In genomic region chr21:45542242-45542666, GRCh38 we compare ENCODE assay signal across 8 cellular contexts. TPM values are rescaled to one million over a fixed set of nuclear protein-coding genes. Genes with fewer than 3 reads are reported as not detected.
DNase-seq lines count a peak whose midpoint lies in the region; ATAC-seq and TF ChIP-seq lines count a peak whose summit lies in the region.

Gene SLC19A1 (minus strand): TSS chr21:45542440. CDS start chr21:45537959, 4,481 bp downstream.

- DNase-seq in GDM1 (lab: John Stamatoyannopoulos, UW) (peak; percentile 59), H4 (ENCODE audit: low spot score) (no peak), NCI-H1092 treated with DMSO at 0.1 percent for 48 hours (lab: John Stamatoyannopoulos, UW) (peak; percentile 21)
- peak; percentile 86 for DNase-seq in activated CD4-positive, alpha-beta T cell treated with anti-CD3 and anti-CD28 coated beads for 36 hours
- DNase-seq in stimulated activated CD4-positive, alpha-beta T cell treated with anti-CD3 and anti-CD28 coated beads, TNF-alpha, amount 100 ng/mL, for 1 hour (ENCODE audit: low read depth in 3 of 3, low spot score in 1 of 3): peak in 2 of 3 donors; percentile 51 to 64

- no peaks in the 10 kb centered on the region for H3K9me3 ChIP-seq in liver (ENCODE audit: control insufficient read depth in 4 of 4, low read length in 3 of 4)

- TF ChIP-seq RAD21 in liver (IDR thresholded peaks at IDR 0.05): no peak

- H3K9ac ChIP-seq in liver (ENCODE audit: low read depth in 1 of 2, low read length in 2 of 2): no peak within 1 kb of the TSS

- peak within 1 kb of the TSS; percentile 80 for H3K27ac Mint-ChIP-seq in activated CD4-positive, alpha-beta T cell treated with anti-CD3 and anti-CD28 coated beads for 36 hours
- peak within 1 kb of the TSS; percentile 82 for H3K27ac Mint-ChIP-seq in dendritic cell treated with granulocyte-macrophage colony-stimulating factor and Interleukin-4, amounts not matched to agents 40 ng/mL and 50 ng/mL, for 4 days

- WGBS in liver: under 1% methylated on average over 59 of the region's 59 CpGs

- peaks cover 3 to 21% (median 8%) of the 10 kb centered on the region in 4 donors for H3K4me1 ChIP-seq in liver (ENCODE audit: control insufficient read depth in 4 of 4, insufficient read depth in 4 of 4, low read length in 3 of 4)

- no peaks in the 10 kb centered on the region for H3K27me3 ChIP-seq in liver (ENCODE audit: control insufficient read depth in 4 of 4, insufficient read depth in 4 of 4, low read length in 3 of 4)

- peak; percentile 86 for ATAC-seq in activated CD4-positive, alpha-beta T cell treated with anti-CD3 and anti-CD28 coated beads for 36 hours
- no peak for ATAC-seq in HG03378 (IDR thresholded peaks at IDR 0.05; ENCODE audit: unreplicated experiment)

- no peaks in the 10 kb centered on the region for H3K36me3 ChIP-seq in liver (ENCODE audit: control insufficient read depth in 4 of 4, insufficient read depth in 3 of 4, low read depth in 1 of 4, low read length in 3 of 4)

- peak within 1 kb of the TSS in 1 of 2 donors; percentile 18 for H3K27ac ChIP-seq in liver (ENCODE audit: low read depth in 1 of 2, low read length in 2 of 2)

- TF ChIP-seq CTCF in liver (IDR thresholded peaks at IDR 0.05; ENCODE audit: low read depth, low read length, missing input control): peak; percentile 42

- peaks cover 13% of the 10 kb centered on the region for H3K36me3 Mint-ChIP-seq in activated CD4-positive, alpha-beta T cell treated with anti-CD3 and anti-CD28 coated beads for 36 hours (ENCODE audit: low read depth)
- H3K36me3 Mint-ChIP-seq in dendritic cell treated with granulocyte-macrophage colony-stimulating factor and Interleukin-4, amounts not matched to agents 40 ng/mL and 50 ng/mL, for 4 days (ENCODE audit: low read depth): peaks cover 21% of the 10 kb centered on the region

- H3K4me3 Mint-ChIP-seq in activated CD4-positive, alpha-beta T cell treated with anti-CD3 and anti-CD28 coated beads for 36 hours: peak within 1 kb of the TSS; percentile 80
- H3K4me3 Mint-ChIP-seq in dendritic cell treated with granulocyte-macrophage colony-stimulating factor and Interleukin-4, amounts not matched to agents 40 ng/mL and 50 ng/mL, for 4 days: peak within 1 kb of the TSS; percentile 74

- peaks cover 20% of the 10 kb centered on the region for H3K4me1 Mint-ChIP-seq in activated CD4-positive, alpha-beta T cell treated with anti-CD3 and anti-CD28 coated beads for 36 hours
- H3K4me1 Mint-ChIP-seq in dendritic cell treated with granulocyte-macrophage colony-stimulating factor and Interleukin-4, amounts not matched to agents 40 ng/mL and 50 ng/mL, for 4 days (ENCODE audit: low read depth): peaks cover 77% of the 10 kb centered on the region

- intact Hi-C loops in activated CD4-positive, alpha-beta T cell treated with anti-CD3 and anti-CD28 coated beads for 36 hours (cut with DNase I, micrococcal nuclease): loop anchor here (1.0 to 5.0 kb wide), 10 partner anchors 8 to 780 kb away; partner anchors contain the start of genes C21orf58 (in 1 of the 2), LSS (in 1 of the 2), PCBP3 (in 1 of the 2) and PCNT (in 1 of the 2)
- intact Hi-C loops in dendritic cell treated with granulocyte-macrophage colony-stimulating factor and Interleukin-4, amounts not matched to agents 40 ng/mL and 50 ng/mL, for 4 days (cut with micrococcal nuclease): no loop called here

- H3K9me3 Mint-ChIP-seq in activated CD4-positive, alpha-beta T cell treated with anti-CD3 and anti-CD28 coated beads for 36 hours (ENCODE audit: low read depth): no peaks in the 10 kb centered on the region
- H3K9me3 Mint-ChIP-seq in dendritic cell treated with granulocyte-macrophage colony-stimulating factor and Interleukin-4, amounts not matched to agents 40 ng/mL and 50 ng/mL, for 4 days: no peaks in the 10 kb centered on the region

- CTCF ChIA-PET in activated CD4-positive, alpha-beta T cell treated with anti-CD3 and anti-CD28 coated beads for 36 hours (lab: Charles Lee): no interaction called here

- peak within 1 kb of the TSS in 2 of 3 donors; percentile 45 to 77 for H3K4me3 ChIP-seq in liver (ENCODE audit: low read depth in 1 of 3, low read length in 3 of 3)

- POLR2A ChIA-PET in activated CD4-positive, alpha-beta T cell treated with anti-CD3 and anti-CD28 coated beads for 36 hours (lab: Charles Lee): no interaction called here

- H3K27me3 Mint-ChIP-seq in activated CD4-positive, alpha-beta T cell treated with anti-CD3 and anti-CD28 coated beads for 36 hours: no peaks in the 10 kb centered on the region
- peaks cover 4% of the 10 kb centered on the region for H3K27me3 Mint-ChIP-seq in dendritic cell treated with granulocyte-macrophage colony-stimulating factor and Interleukin-4, amounts not matched to agents 40 ng/mL and 50 ng/mL, for 4 days

TF ChIP-seq in liver, 16 proteins besides CTCF, POLR2A, EP300 and RAD21:
- TF ChIP-seq FOXA1 (IDR thresholded peaks at IDR 0.05) (no peak), TAF1 (conservative IDR thresholded peaks at IDR 0.05) (no peak), JUND (IDR thresholded peaks at IDR 0.05) (no peak), EGR1 (IDR thresholded peaks at IDR 0.05; ENCODE audit: low read depth in 2 of 2) (no peak), HNF4A (conservative IDR thresholded peaks at IDR 0.05) (no peak), REST (IDR thresholded peaks at IDR 0.05) (no peak), HNF4G (IDR thresholded peaks at IDR 0.05) (no peak), YY1 (IDR thresholded peaks at IDR 0.05) (no peak), ZBTB33 (IDR thresholded peaks at IDR 0.05) (no peak), FOXA2 (IDR thresholded peaks at IDR 0.05) (no peak), NR2F2 (IDR thresholded peaks at IDR 0.05) (no peak), GABPA (IDR thresholded peaks at IDR 0.05 in 1 of 2, conservative IDR thresholded peaks at IDR 0.05 in 1 of 2) (no peak), ATF3 (IDR thresholded peaks at IDR 0.05) (no peak), MAX (IDR thresholded peaks at IDR 0.05) (no peak)

RNA-seq across cellular contexts. Expression of gene SLC19A1, which starts in this region (rescaled TPM):
- total RNA-seq in H4 (2014; rRNA removed; shearing (Covaris generic)): 16.3 and 18.2 TPM in 2 replicates
- total RNA-seq in activated CD4-positive, alpha-beta T cell treated with anti-CD3 and anti-CD28 coated beads for 36 hours: 10 to 100 TPM; 46.1 to 50.0 TPM
- 10 to 100 TPM; 13.0 to 13.1 TPM for total RNA-seq in liver
- 10 to 100 TPM in 1 of 2 donors, 1 to 10 TPM in 1; 8.4 to 28.0 TPM for polyA plus RNA-seq in liver
